41 cellular contexts compared by ENCODE assay signal in the genomic region with DNA sequence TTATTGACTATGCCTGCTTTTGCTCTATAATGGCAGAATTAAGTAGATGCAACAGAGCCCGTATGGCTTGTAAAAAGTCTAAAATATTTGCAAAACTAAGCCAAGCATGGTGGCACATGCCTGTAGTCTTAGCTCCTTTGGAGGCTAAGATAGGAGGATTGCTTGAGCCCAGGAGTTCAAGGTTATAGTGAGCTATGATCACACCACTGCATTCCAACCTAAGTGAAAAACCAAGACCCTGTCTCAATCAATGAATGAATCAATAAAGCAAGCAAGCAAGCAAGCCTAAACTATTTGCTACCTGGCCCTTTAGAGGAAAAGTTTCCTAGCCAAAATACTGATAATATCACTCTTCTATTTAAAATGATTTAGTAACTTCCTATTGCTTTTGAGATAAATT.
"Had no signal": no experiment of that assay in that cellular context is flagged by ENCODE, and none has a peak within 500 bp of the region (broad histone marks: within the 10 kb centered on the region; RNA-seq: fewer than 3 reads in every experiment).

No MANE protein-coding gene starts in this region.

- H3K27ac Mint-ChIP-seq: activated naive CD4-positive, alpha-beta T cell treated with anti-CD3 and anti-CD28 coated beads for 36 hours; activated naive CD4-positive, alpha-beta T cell treated with anti-CD3 and anti-CD28 coated beads, Interleukin-2, amount 10 ng/mL, durations not matched to agents 7 days and 5 days; activated naive CD4-positive, alpha-beta T cell treated with anti-CD3 and anti-CD28 coated beads, Interleukin-2, amount 50 U/mL, for 24 hours; activated naive CD4-positive, alpha-beta T cell treated with anti-CD3 and anti-CD28 coated beads, Interleukin-2, amount 50 U/mL, for 72 hours; activated naive CD8-positive, alpha-beta T cell; activated naive CD8-positive, alpha-beta T cell treated with anti-CD3 and anti-CD28 coated beads for 36 hours; activated naive CD8-positive, alpha-beta T cell treated with anti-CD3 and anti-CD28 coated beads, Interleukin-2, amount 10 ng/mL, durations not matched to agents 7 days and 5 days; activated naive CD8-positive, alpha-beta T cell treated with anti-CD3 and anti-CD28 coated beads, Interleukin-2, amount 50 U/mL, for 24 hours; activated T-cell treated with anti-CD3 and anti-CD28 coated beads, Interleukin-2, amount 50 U/mL, for 24 hours; activated T-cell treated with anti-CD3 and anti-CD28 coated beads, Interleukin-2, amount 50 U/mL, for 72 hours; activated T-helper 1 cell treated with anti-CD3 and anti-CD28 coated beads, Interleukin-12 subunit alpha, Interleukin-12 subunit beta, Interleukin-2, Interleukin-4 antibody, amounts not matched to agents 30 ng/mL and 10 ng/mL and 1 ng/mL, durations not matched to agents 14 hours and 24 hours and 36 hours; activated T-helper 17 cell treated with anti-CD3 and anti-CD28 coated beads, Interleukin-2, amount 50 U/mL, for 72 hours; activated T-helper 2 cell treated with anti-CD3 and anti-CD28 coated beads, Interferon-gamma antibody, Interleukin-2, Interleukin-4, amounts not matched to agents 10 μg/mL and 5 μg/mL and 100 μg/mL, durations not matched to agents 14 hours and 24 hours and 36 hours; brain had no signal

- H3K36me3 ChIP-seq: adrenal gland, brain microvascular endothelial cell, breast epithelium, cardiac muscle cell had no signal

- ATAC-seq: activated naive CD4-positive, alpha-beta T cell treated with anti-CD3 and anti-CD28 coated beads, Interleukin-2, amount 50 U/mL, for 72 hours; activated naive CD8-positive, alpha-beta T cell treated with anti-CD3 and anti-CD28 coated beads, Interleukin-2, amount 50 U/mL, for 24 hours; activated T-cell treated with anti-CD3 and anti-CD28 coated beads, Interleukin-2, amount 50 U/mL, for 4 hours; activated T-cell treated with anti-CD3 and anti-CD28 coated beads, Interleukin-2, amount 50 U/mL, for 72 hours; activated T-helper 17 cell treated with anti-CD3 and anti-CD28 coated beads, Interleukin-2, amount 50 U/mL, for 72 hours; body of pancreas had no signal

- H3K27me3 Mint-ChIP-seq: activated naive CD4-positive, alpha-beta T cell treated with anti-CD3 and anti-CD28 coated beads, Interleukin-2, amount 10 ng/mL, durations not matched to agents 7 days and 5 days; activated naive CD4-positive, alpha-beta T cell treated with anti-CD3 and anti-CD28 coated beads, Interleukin-2, amount 50 U/mL, for 24 hours; activated naive CD8-positive, alpha-beta T cell; activated naive CD8-positive, alpha-beta T cell treated with anti-CD3 and anti-CD28 coated beads for 36 hours; activated naive CD8-positive, alpha-beta T cell treated with anti-CD3 and anti-CD28 coated beads, Interleukin-2, amount 10 ng/mL, durations not matched to agents 7 days and 5 days; activated naive CD8-positive, alpha-beta T cell treated with anti-CD3 and anti-CD28 coated beads, Interleukin-2, amount 50 U/mL, for 24 hours; activated T-cell treated with anti-CD3 and anti-CD28 coated beads, Interleukin-2, amount 50 U/mL, for 24 hours; activated T-helper 17 cell treated with anti-CD3 and anti-CD28 coated beads, Interleukin-2, amount 50 U/mL, for 72 hours; brain; central memory CD8-positive, alpha-beta T cell had no signal

- H3K4me3 Mint-ChIP-seq: activated naive CD4-positive, alpha-beta T cell treated with anti-CD3 and anti-CD28 coated beads for 36 hours; activated naive CD4-positive, alpha-beta T cell treated with anti-CD3 and anti-CD28 coated beads, Interleukin-2, amount 10 ng/mL, durations not matched to agents 7 days and 5 days; activated naive CD4-positive, alpha-beta T cell treated with anti-CD3 and anti-CD28 coated beads, Interleukin-2, amount 50 U/mL, for 24 hours; activated naive CD8-positive, alpha-beta T cell; activated naive CD8-positive, alpha-beta T cell treated with anti-CD3 and anti-CD28 coated beads for 36 hours; activated naive CD8-positive, alpha-beta T cell treated with anti-CD3 and anti-CD28 coated beads, Interleukin-2, amount 10 ng/mL, durations not matched to agents 7 days and 5 days; activated naive CD8-positive, alpha-beta T cell treated with anti-CD3 and anti-CD28 coated beads, Interleukin-2, amount 50 U/mL, for 24 hours; activated T-cell treated with anti-CD3 and anti-CD28 coated beads, Interleukin-2, amount 50 U/mL, for 24 hours; activated T-cell treated with anti-CD3 and anti-CD28 coated beads, Interleukin-2, amount 50 U/mL, for 4 hours; activated T-cell treated with anti-CD3 and anti-CD28 coated beads, Interleukin-2, amount 50 U/mL, for 72 hours; activated T-helper 1 cell treated with anti-CD3 and anti-CD28 coated beads, Interleukin-12 subunit alpha, Interleukin-12 subunit beta, Interleukin-2, Interleukin-4 antibody, amounts not matched to agents 30 ng/mL and 10 ng/mL and 1 ng/mL, durations not matched to agents 14 hours and 24 hours and 36 hours; activated T-helper 17 cell treated with anti-CD3 and anti-CD28 coated beads, Interleukin-2, amount 50 U/mL, for 72 hours; brain; central memory CD8-positive, alpha-beta T cell had no signal

- H3K27me3 ChIP-seq: adrenal gland, ascending aorta, body of pancreas, brain microvascular endothelial cell, breast epithelium, cardiac muscle cell had no signal

- H3K36me3 Mint-ChIP-seq: activated naive CD4-positive, alpha-beta T cell treated with anti-CD3 and anti-CD28 coated beads, Interleukin-2, amount 10 ng/mL, durations not matched to agents 7 days and 5 days had no signal

- H3K4me1 ChIP-seq: adrenal gland, ascending aorta, body of pancreas, breast epithelium had no signal

- H3K9me3 ChIP-seq: adrenal gland had no signal

- DNase-seq: activated effector memory CD4-positive, alpha-beta T cell treated with anti-CD3 and anti-CD28 coated beads, Interleukin-2, amount 50 U/mL, for 16 hours; activated effector memory CD4-positive, alpha-beta T cell treated with Interleukin-2 at 50 U/mL for 16 hours; activated gamma-delta T cell; activated gamma-delta T cell treated with Interleukin-2 at 50 U/mL for 16 hours; activated naive CD4-positive, alpha-beta T cell; activated naive CD4-positive, alpha-beta T cell treated with anti-CD3 and anti-CD28 coated beads for 36 hours; activated naive CD4-positive, alpha-beta T cell treated with anti-CD3 and anti-CD28 coated beads, Interleukin-2, amount 10 ng/mL, durations not matched to agents 7 days and 5 days; activated naive CD4-positive, alpha-beta T cell treated with anti-CD3 and anti-CD28 coated beads, Interleukin-2, amount 50 U/mL, for 16 hours; activated naive CD4-positive, alpha-beta T cell treated with Interleukin-2 at 50 U/mL for 16 hours; activated naive CD8-positive, alpha-beta T cell treated with anti-CD3 and anti-CD28 coated beads for 36 hours; activated naive CD8-positive, alpha-beta T cell treated with anti-CD3 and anti-CD28 coated beads, Interleukin-2, amount 10 ng/mL, durations not matched to agents 7 days and 5 days; activated naive CD8-positive, alpha-beta T cell treated with anti-CD3 and anti-CD28 coated beads, Interleukin-2, amount 50 U/mL, for 24 hours; activated T-cell treated with anti-CD3 and anti-CD28 coated beads for 4 hours; activated T-cell treated with anti-CD3 and anti-CD28 coated beads, Interleukin-2, amount 50 U/mL, for 1 hour; activated T-cell treated with anti-CD3 and anti-CD28 coated beads, Interleukin-2, amount 50 U/mL, for 24 hours; activated T-cell treated with anti-CD3 and anti-CD28 coated beads, Interleukin-2, amount 50 U/mL, for 4 hours; activated T-cell treated with anti-CD3 and anti-CD28 coated beads, Interleukin-2, amount 50 U/mL, for 48 hours; activated T-cell treated with anti-CD3 and anti-CD28 coated beads, Interleukin-2, amount 50 U/mL, for 72 hours; adrenal gland; amniotic stem cell; amygdala; anterior cingulate cortex; aorta; body of pancreas; brain microvascular endothelial cell; caudate nucleus; central memory CD4-positive, alpha-beta T cell; cerebellar nuclear complex had no signal

- H3K4me1 Mint-ChIP-seq: activated naive CD4-positive, alpha-beta T cell treated with anti-CD3 and anti-CD28 coated beads, Interleukin-2, amount 10 ng/mL, durations not matched to agents 7 days and 5 days; activated naive CD4-positive, alpha-beta T cell treated with anti-CD3 and anti-CD28 coated beads, Interleukin-2, amount 50 U/mL, for 24 hours; activated naive CD8-positive, alpha-beta T cell treated with anti-CD3 and anti-CD28 coated beads for 36 hours; activated naive CD8-positive, alpha-beta T cell treated with anti-CD3 and anti-CD28 coated beads, Interleukin-2, amount 10 ng/mL, durations not matched to agents 7 days and 5 days; activated naive CD8-positive, alpha-beta T cell treated with anti-CD3 and anti-CD28 coated beads, Interleukin-2, amount 50 U/mL, for 24 hours; activated T-helper 17 cell treated with anti-CD3 and anti-CD28 coated beads, Interleukin-2, amount 50 U/mL, for 72 hours; brain; central memory CD8-positive, alpha-beta T cell had no signal

- H3K27ac ChIP-seq: adrenal gland, ascending aorta, body of pancreas, brain microvascular endothelial cell, breast epithelium, cardiac muscle cell had no signal

- FAIRE-seq: astrocyte, bronchial epithelial cell had no signal

- H3K4me3 ChIP-seq: adrenal gland, ascending aorta, body of pancreas, breast epithelium, cardiac muscle cell had no signal
